Comparison of ENCODE assay signal across 25 cellular contexts in genomic region chr4:1976416-1977352, GRCh38. TPM values are rescaled to one million over a fixed set of nuclear protein-coding genes. Genes with fewer than 3 reads are reported as not detected.
A peak's percentile ranks its signal among the peaks of the same experiment; 100 is the strongest.
DNase-seq lines count a peak whose midpoint lies in the region; ATAC-seq and TF ChIP-seq lines count a peak whose summit lies in the region.
"Had no signal": no experiment of that assay in that cellular context is flagged by ENCODE, and none has a peak within 500 bp of the region (broad histone marks: within the 10 kb centered on the region; RNA-seq: fewer than 3 reads in every experiment).

No MANE protein-coding gene starts in this region.

- peak; percentile 24 for DNase-seq in activated CD4-positive, CD25-positive, alpha-beta regulatory T cell treated with anti-CD3 and anti-CD28 coated beads, Interleukin-2, amount 50 U/mL, for 72 hours
- DNase-seq in NB4 (ENCODE audit: low read depth) (peak; percentile 55), left lobe of liver (ENCODE audit: low spot score) (peak; percentile 42), spleen (peak; percentile 48), SK-N-DZ (ENCODE audit: low spot score) (no peak), DMS153 (lab: John Stamatoyannopoulos, UW) (no peak)
- DNase-seq: activated CD4-positive, alpha-beta T cell treated with anti-CD3 and anti-CD28 coated beads for 48 hours; activated naive CD4-positive, alpha-beta T cell treated with Interleukin-2 at 50 U/mL for 16 hours; amygdala; DMS79; effector CD4-positive, alpha-beta T cell; immature natural killer cell; NCI-H1092 treated with DMSO at 0.1 percent for 48 hours; NCI-H187; NCI-H2171; NCI-H82; SIG-M5; stimulated activated CD4-positive, alpha-beta T cell treated with anti-CD3 and anti-CD28 coated beads, Interleukin-12 subunit alpha, Interleukin-12 subunit beta, amount 100 ng/mL, for 4 hours; stimulated activated CD4-positive, alpha-beta T cell treated with anti-CD3 and anti-CD28 coated beads, Interleukin-4, amount 100 ng/mL, for 1 hour; transverse colon had no signal

- intact Hi-C loops in spleen (cut with DNase I; ENCODE audit: low total_unique reads) = no loop called here

- peaks cover 0 to 100% (median 75%) of the 10 kb centered on the region in 6 donors for H3K36me3 ChIP-seq in spleen

- WGBS in spleen, 5 donors = 95 to 96% (median 96%) methylated on average over 33 to 35 of the region's 35 CpGs

- H3K4me3 ChIP-seq in NB4 (ENCODE audit: low read depth, low read length) (no peak overlapping the region), spleen (no peak overlapping the region)
- H3K4me3 ChIP-seq: BLaER1 treated with 17β-estradiol and CSF1 and Interleukin-3, amounts not matched to agents 10 nM and 100 nM; right lobe of liver; transverse colon had no signal

- no peak for TF ChIP-seq CTCF in NB4 (IDR thresholded peaks at IDR 0.05; ENCODE audit: low read depth, low read length)
- no peak for TF ChIP-seq CTCF in spleen (IDR thresholded peaks at IDR 0.05 in 8 of 11, conservative IDR thresholded peaks at IDR 0.05 in 3 of 11)

- H3K9me3 ChIP-seq in spleen = no peaks in the 10 kb centered on the region
- H3K9me3 ChIP-seq: BLaER1 treated with 17β-estradiol and CSF1 and Interleukin-3, amounts not matched to agents 10 nM and 100 nM; right lobe of liver; transverse colon had no signal

- no peak for TF ChIP-seq POLR2A in NB4 (IDR thresholded peaks at IDR 0.05; ENCODE audit: extremely low read depth, insufficient read length)
- TF ChIP-seq POLR2A in spleen (IDR thresholded peaks at IDR 0.05) = no peak

- H3K27ac ChIP-seq in spleen = no peak overlapping the region
- H3K27ac ChIP-seq: BLaER1 treated with 17β-estradiol and CSF1 and Interleukin-3, amounts not matched to agents 10 nM and 100 nM; right lobe of liver; transverse colon had no signal

- no peaks in the 10 kb centered on the region for H3K27me3 ChIP-seq in spleen (replicated peaks in 1 of 7)
- H3K27me3 ChIP-seq: BLaER1 treated with 17β-estradiol and CSF1 and Interleukin-3, amounts not matched to agents 10 nM and 100 nM; right lobe of liver; transverse colon had no signal

- ATAC-seq in activated CD4-positive, CD25-positive, alpha-beta regulatory T cell treated with anti-CD3 and anti-CD28 coated beads, Interleukin-2, amount 50 U/mL, for 24 hours = no peak
- ATAC-seq in left lobe of liver (no peak), HG03521 (IDR thresholded peaks at IDR 0.05; ENCODE audit: unreplicated experiment) (no peak)
- ATAC-seq: left colon, right lobe of liver had no signal

- H3K4me1 ChIP-seq in spleen = no peaks in the 10 kb centered on the region
- H3K4me1 ChIP-seq: right lobe of liver, transverse colon had no signal

RNA-seq across cellular contexts. Expression of gene NELFA, which starts 32.1 kb away (rescaled TPM):
- 11.2 TPM for total RNA-seq in left lobe of liver
- 10 to 100 TPM; 20.2 to 36.6 (median 31.5) TPM for total RNA-seq in spleen
- 10 to 100 TPM; 19.9 to 29.6 (median 20.1) TPM for polyA plus RNA-seq in spleen
- polyA plus RNA-seq in SK-N-DZ (2014; cell fraction: cytosol; rRNA removed) = 50.7 and 51.7 TPM in 2 replicates
- 47.8 and 51.0 TPM in 2 replicates for polyA plus RNA-seq in SK-N-DZ (2014; cell fraction: nucleus; rRNA removed)

Comparison
In these comparisons a context has a peak if more than half of its experiments do, and no peak if none do; other contexts are left out.
1. DNase-seq: peak in activated CD4-positive, CD25-positive, alpha-beta regulatory T cell treated with anti-CD3 and anti-CD28 coated beads, Interleukin-2, amount 50 U/mL, for 72 hours (single experiment), NB4 (single experiment), left lobe of liver (single experiment) and spleen (single experiment); none in SK-N-DZ (single experiment) and DMS153 (single experiment).